In the genomic region with DNA sequence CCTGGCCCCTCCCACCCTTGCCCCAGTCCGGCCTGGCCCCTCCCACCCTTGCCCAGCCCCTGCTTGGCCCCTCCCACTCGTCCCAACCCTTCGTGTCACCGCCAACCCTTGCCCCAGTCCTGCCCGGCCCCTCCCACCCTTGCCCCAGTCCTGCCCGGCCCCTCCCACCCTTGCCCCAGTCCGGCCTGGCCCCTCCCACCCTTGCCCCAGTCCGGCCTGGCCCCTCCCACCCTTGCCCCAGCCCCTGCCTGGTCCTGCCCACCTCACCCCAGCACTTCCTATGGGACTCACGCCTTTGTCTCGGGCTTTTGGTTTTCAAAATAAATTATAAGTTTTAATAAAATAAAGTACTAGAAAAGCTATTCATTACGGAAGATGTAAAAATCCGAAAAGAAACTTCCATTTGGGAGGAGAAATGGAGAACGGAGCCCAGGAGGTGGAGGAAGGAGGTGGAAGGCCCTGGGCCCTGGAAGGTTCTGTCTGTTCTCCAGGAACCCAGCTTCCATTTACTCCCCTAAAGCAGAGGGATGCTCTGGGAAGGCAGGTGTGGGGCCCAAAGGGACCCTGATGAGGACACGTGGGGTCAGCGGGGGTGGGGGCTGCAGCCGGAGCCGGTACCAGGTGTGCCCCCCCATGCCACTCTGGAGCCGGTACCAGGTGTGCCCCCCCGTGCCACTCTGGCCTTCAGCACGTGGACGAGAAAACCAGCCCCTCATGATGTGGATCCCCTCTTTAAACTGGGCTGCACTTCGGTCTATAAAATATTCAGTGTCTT, we compare ENCODE assay signal across 10 cellular contexts. TPM values are rescaled to one million over a fixed set of nuclear protein-coding genes. Genes with fewer than 3 reads are reported as not detected.
DNase-seq lines count a peak whose midpoint lies in the region; ATAC-seq and TF ChIP-seq lines count a peak whose summit lies in the region.
"Had no signal": no experiment of that assay in that cellular context is flagged by ENCODE, and none has a peak within 500 bp of the region (broad histone marks: within the 10 kb centered on the region; RNA-seq: fewer than 3 reads in every experiment).

No MANE protein-coding gene starts in this region.

- POLR2A ChIA-PET in HEK293 (lab: Yijun Ruan, JAX), result no interaction called here
- POLR2A ChIA-PET in activated B cell treated with CpG ODN at 0.5 μM for 24 hours (lab: Charles Lee), result interaction anchor here (1.4 to 4.0 kb wide), 2 partner anchors 28 to 51 kb away, joined by 9 to 40 read pairs; partner anchors contain the start of gene PWWP2B

- no peaks in the 10 kb centered on the region for H3K36me3 ChIP-seq in HEK293 (ENCODE audit: control insufficient read depth in 2 of 2, insufficient read depth in 1 of 2, low read length in 2 of 2)
- H3K36me3 ChIP-seq: left ventricle myocardium inferior had no signal

- H3K27ac Mint-ChIP-seq in activated B cell treated with CpG ODN at 0.5 μM for 24 hours, result peak overlapping the region; percentile 59
- peak overlapping the region; percentile 71 for H3K27ac Mint-ChIP-seq in memory B cell
- H3K27ac Mint-ChIP-seq in osteocyte (ENCODE audit: unreplicated experiment), result no peak overlapping the region

- H3K36me3 Mint-ChIP-seq in activated B cell treated with CpG ODN at 0.5 μM for 24 hours (ENCODE audit: low read depth), result no peaks in the 10 kb centered on the region
- no peaks in the 10 kb centered on the region for H3K36me3 Mint-ChIP-seq in memory B cell
- no peaks in the 10 kb centered on the region for H3K36me3 Mint-ChIP-seq in osteocyte (ENCODE audit: unreplicated experiment)

- intact Hi-C loops in activated B cell treated with CpG ODN at 0.5 μM for 24 hours (cut with micrococcal nuclease), result no loop called here

- no peaks in the 10 kb centered on the region for H3K9me3 ChIP-seq in HEK293 (ENCODE audit: control insufficient read depth, insufficient read depth, low read depth, low read length)
- H3K9me3 ChIP-seq: left ventricle myocardium inferior had no signal

- CTCF ChIA-PET in HEK293 (lab: Yijun Ruan, JAX) (interaction anchor here (1.0 kb wide), 1 partner anchor 62 kb away, joined by 3 read pairs; no protein-coding TSS in a partner anchor), activated B cell treated with CpG ODN at 0.5 μM for 24 hours (lab: Charles Lee) (no interaction called here)

- H3K9me3 Mint-ChIP-seq in activated B cell treated with CpG ODN at 0.5 μM for 24 hours (no peaks in the 10 kb centered on the region), memory B cell (no peaks in the 10 kb centered on the region), osteocyte (ENCODE audit: unreplicated experiment) (no peaks in the 10 kb centered on the region)

- TF ChIP-seq CTCF in HEK293 (tag by site-specific recombination; IDR thresholded peaks at IDR 0.05) (no peak), activated B cell treated with CpG ODN at 0.5 μM for 24 hours (IDR thresholded peaks at IDR 0.05) (no peak), osteocyte (IDR thresholded peaks at IDR 0.05) (no peak)

- H3K4me3 ChIP-seq in HEK293 (ENCODE audit: low read depth, low read length), result no peak overlapping the region
- H3K4me3 ChIP-seq: left ventricle myocardium inferior had no signal

- no peak overlapping the region for H3K27ac ChIP-seq in HEK293 (ENCODE audit: extremely low read depth, low read depth, low read length)
- H3K27ac ChIP-seq: left ventricle myocardium inferior had no signal

- H3K27me3 Mint-ChIP-seq in activated B cell treated with CpG ODN at 0.5 μM for 24 hours (no peaks in the 10 kb centered on the region), memory B cell (no peaks in the 10 kb centered on the region), osteocyte (ENCODE audit: unreplicated experiment) (no peaks in the 10 kb centered on the region)

- H3K4me1 ChIP-seq in HEK293 (ENCODE audit: control insufficient read depth, insufficient read depth, low read length), result peaks cover 14% of the 10 kb centered on the region

- ATAC-seq in activated B cell treated with CpG ODN at 0.5 μM for 24 hours (ENCODE audit: low read depth) (no peak), memory B cell (ENCODE audit: low read depth) (no peak), GM21390 (IDR thresholded peaks at IDR 0.05; ENCODE audit: unreplicated experiment) (no peak)

- H3K4me1 Mint-ChIP-seq in activated B cell treated with CpG ODN at 0.5 μM for 24 hours (peaks cover 48% of the 10 kb centered on the region), memory B cell (peaks cover 32% of the 10 kb centered on the region), osteocyte (ENCODE audit: unreplicated experiment) (peaks cover 43% of the 10 kb centered on the region)

- DNase-seq in AML-193 (lab: John Stamatoyannopoulos, UW) (peak; percentile 6 to 25), activated B cell treated with CpG ODN at 0.5 μM for 24 hours (no peak), memory B cell (ENCODE audit: low spot score in 2 of 2) (no peak), activated gamma-delta T cell (lab: John Stamatoyannopoulos, UW) (no peak), osteocyte (ENCODE audit: extremely low spot score, unreplicated experiment) (no peak), HuH-7.5 (ENCODE audit: low spot score) (no peak)
- DNase-seq: NCI-H510A treated with DMSO at 0.1 percent for 48 hours had no signal

- H3K4me3 Mint-ChIP-seq in activated B cell treated with CpG ODN at 0.5 μM for 24 hours (no peak overlapping the region), memory B cell (no peak overlapping the region), osteocyte (ENCODE audit: unreplicated experiment) (no peak overlapping the region)

TF ChIP-seq in HEK293, 187 proteins besides CTCF, POLR2A, EP300 and RAD21 (continues in another document):
- TF ChIP-seq ZNF837 (tag by site-specific recombination; IDR thresholded peaks at IDR 0.05) (no peak), HIC1 (tag by site-specific recombination; IDR thresholded peaks at IDR 0.05) (peak; percentile 87), IKZF3 (tag by site-specific recombination; IDR thresholded peaks at IDR 0.05) (peak; percentile 56), BCL11B (tag by site-specific recombination; IDR thresholded peaks at IDR 0.05; ENCODE audit: low read depth) (no peak), ZNF202 (tag by site-specific recombination; IDR thresholded peaks at IDR 0.05; ENCODE audit: borderline replicate concordance) (no peak), KLF1 (tag by site-specific recombination; IDR thresholded peaks at IDR 0.05) (no peak), KLF16 (tag by site-specific recombination; IDR thresholded peaks at IDR 0.05) (no peak), ZNF37A (tag by site-specific recombination; IDR thresholded peaks at IDR 0.05) (no peak), WT1 (tag by site-specific recombination; IDR thresholded peaks at IDR 0.05) (no peak), ZNF16 (tag by site-specific recombination; IDR thresholded peaks at IDR 0.05; ENCODE audit: low read depth) (no peak), ZNF335 (tag by site-specific recombination; conservative IDR thresholded peaks at IDR 0.05) (peak; percentile 44), KLF8 (tag by site-specific recombination; IDR thresholded peaks at IDR 0.05) (peak; percentile 13; the same call in 1 of the 2 replicates), AEBP2 (tag by site-specific recombination; IDR thresholded peaks at IDR 0.05; ENCODE audit: borderline replicate concordance) (no peak), GLIS2 (tag by site-specific recombination; IDR thresholded peaks at IDR 0.05) (0 out of 2 replicates have a peak, but pooled peaks have one; percentile 33), ZFP69B (tag by site-specific recombination; IDR thresholded peaks at IDR 0.05) (peak; percentile 10; the same call in 1 of the 2 replicates), ZNF692 (tag by site-specific recombination; IDR thresholded peaks at IDR 0.05) (0 out of 2 replicates have a peak, but pooled peaks have one; percentile 43), ZBTB21 (tag by site-specific recombination; IDR thresholded peaks at IDR 0.05) (no peak)

RNA-seq across cellular contexts. Expression of gene PWWP2B, which starts 52.2 kb away (rescaled TPM):
- total RNA-seq in activated B cell treated with CpG ODN at 0.5 μM for 24 hours (12.8 and 13.4 TPM in 2 replicates), osteocyte (12.9 and 14.6 TPM in 2 replicates)

Comparison
In these comparisons a context has a peak if more than half of its experiments do, and no peak if none do; other contexts are left out.
1. DNase-seq: peak in AML-193 (2 of 2); none in activated B cell treated with CpG ODN at 0.5 μM for 24 hours (single experiment), memory B cell (0 of 2), activated gamma-delta T cell (single experiment), osteocyte (single experiment) and HuH-7.5 (single experiment).